23 cellular contexts compared by ENCODE assay signal in the genomic region with DNA sequence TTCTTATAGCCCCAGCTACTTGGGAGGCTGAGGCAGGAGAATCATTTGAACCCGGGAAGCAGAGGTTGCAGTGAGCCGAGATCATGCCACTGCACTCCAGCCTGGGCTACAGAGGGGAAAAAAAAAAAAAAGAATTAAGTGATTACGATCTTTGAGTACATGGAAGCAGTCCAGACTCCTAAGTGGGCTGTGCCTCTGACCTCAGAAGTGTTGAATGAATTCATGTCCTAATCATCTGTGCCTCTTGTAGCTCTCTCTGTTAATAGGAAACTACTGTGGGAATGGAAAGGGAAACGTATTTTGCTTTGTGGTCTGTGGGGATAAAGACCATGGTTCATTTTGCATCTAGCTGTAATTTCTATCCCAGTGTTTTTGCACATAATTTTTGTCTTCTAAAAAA. TPM values are rescaled to one million over a fixed set of nuclear protein-coding genes. Genes with fewer than 3 reads are reported as not detected.
DNase-seq lines count a peak whose midpoint lies in the region; ATAC-seq and TF ChIP-seq lines count a peak whose summit lies in the region.
"Had no signal": no experiment of that assay in that cellular context is flagged by ENCODE, and none has a peak within 500 bp of the region (broad histone marks: within the 10 kb centered on the region; RNA-seq: fewer than 3 reads in every experiment).

No MANE protein-coding gene starts in this region.

- TF ChIP-seq CTCF in fibroblast of villous mesenchyme (IDR thresholded peaks at IDR 0.05; ENCODE audit: insufficient read depth, low read depth, low read length) = no peak
- TF ChIP-seq CTCF in thyroid gland (IDR thresholded peaks at IDR 0.05) = no peak

- TF ChIP-seq POLR2A in thyroid gland (IDR thresholded peaks at IDR 0.05) = no peak

- 32 to 34% methylated on average over 4 of the region's 4 CpGs for WGBS in thyroid gland, 2 donors

- H3K4me3 ChIP-seq in fibroblast of villous mesenchyme (ENCODE audit: low read depth, low read length) (no peak overlapping the region), thyroid gland (replicated peaks in 1 of 3) (no peak overlapping the region)
- H3K4me3 ChIP-seq: A549; ascending aorta; BLaER1 treated with 17β-estradiol and CSF1 and Interleukin-3, amounts not matched to agents 10 nM and 100 nM had no signal

- no peaks in the 10 kb centered on the region for H3K27me3 ChIP-seq in thyroid gland
- H3K27me3 ChIP-seq: ascending aorta; BLaER1 treated with 17β-estradiol and CSF1 and Interleukin-3, amounts not matched to agents 10 nM and 100 nM had no signal

- no peaks in the 10 kb centered on the region for H3K36me3 ChIP-seq in thyroid gland
- H3K36me3 ChIP-seq: ascending aorta; BLaER1 treated with 17β-estradiol and CSF1 and Interleukin-3, amounts not matched to agents 10 nM and 100 nM had no signal

- H3K27ac ChIP-seq in thyroid gland = no peak overlapping the region
- H3K27ac ChIP-seq: A549; ascending aorta; BLaER1 treated with 17β-estradiol and CSF1 and Interleukin-3, amounts not matched to agents 10 nM and 100 nM had no signal

- no peaks in the 10 kb centered on the region for H3K4me1 ChIP-seq in thyroid gland
- H3K4me1 ChIP-seq: A549, ascending aorta had no signal

- intact Hi-C loops in thyroid gland (cut with DNase I) = no loop called here

- no peaks in the 10 kb centered on the region for H3K9me3 ChIP-seq in thyroid gland
- H3K9me3 ChIP-seq: A549, ascending aorta had no signal

- DNase-seq in NCI-H2171 treated with DMSO at 0.1 percent for 48 hours (lab: John Stamatoyannopoulos, UW) = peak; percentile 8
- DNase-seq in NCI-H2171 (lab: John Stamatoyannopoulos, UW) = no peak
- DNase-seq in OCI-M1 (lab: John Stamatoyannopoulos, UW) = peak; percentile 51
- DNase-seq in fibroblast of villous mesenchyme (ENCODE audit: low read depth) = peak; percentile 12
- peak; percentile 36 to 54 for DNase-seq in thyroid gland
- DNase-seq in foreskin melanocyte = no peak
- DNase-seq in occipital lobe (lab: John Stamatoyannopoulos, UW) = no peak
- DNase-seq: activated CD4-positive, alpha-beta memory T cell treated with anti-CD3 and anti-CD28 coated beads for 36 hours; activated naive CD4-positive, alpha-beta T cell treated with anti-CD3 and anti-CD28 coated beads, Interleukin-2, amount 10 ng/mL, durations not matched to agents 7 days and 5 days; activated T-cell treated with anti-CD3 and anti-CD28 coated beads, Interleukin-2, amount 50 U/mL, for 24 hours; cerebellar nuclear complex; effector CD8-positive, alpha-beta T cell; KBM-7; MV-4-11; natural killer cell; NCI-H187 treated with DMSO at 0.1 percent for 48 hours; posterior cingulate gyrus; SHP77; stimulated activated CD4-positive, alpha-beta T cell treated with anti-CD3 and anti-CD28 coated beads, Interleukin-2, amount 100 ng/mL, for 48 hours had no signal

- no peak for ATAC-seq in GM21825 (IDR thresholded peaks at IDR 0.05; ENCODE audit: unreplicated experiment)
- ATAC-seq: A549, natural killer cell had no signal

RNA-seq across cellular contexts. Expression of gene IVNS1ABP, which starts 8.4 kb away (rescaled TPM):
- total RNA-seq in fibroblast of villous mesenchyme = 35.4 and 76.0 TPM in 2 replicates
- 10 to 100 TPM; 51.7 to 87.8 (median 61.1) TPM for total RNA-seq in thyroid gland
- 249 TPM for total RNA-seq in occipital lobe

Comparison
In these comparisons a context has a peak if more than half of its experiments do, and no peak if none do; other contexts are left out.
1. DNase-seq: peak in NCI-H2171 treated with DMSO at 0.1 percent for 48 hours (single experiment), OCI-M1 (single experiment), fibroblast of villous mesenchyme (single experiment) and thyroid gland (2 of 2); none in NCI-H2171 (single experiment), foreskin melanocyte (single experiment) and occipital lobe (single experiment).